In the genomic region with DNA sequence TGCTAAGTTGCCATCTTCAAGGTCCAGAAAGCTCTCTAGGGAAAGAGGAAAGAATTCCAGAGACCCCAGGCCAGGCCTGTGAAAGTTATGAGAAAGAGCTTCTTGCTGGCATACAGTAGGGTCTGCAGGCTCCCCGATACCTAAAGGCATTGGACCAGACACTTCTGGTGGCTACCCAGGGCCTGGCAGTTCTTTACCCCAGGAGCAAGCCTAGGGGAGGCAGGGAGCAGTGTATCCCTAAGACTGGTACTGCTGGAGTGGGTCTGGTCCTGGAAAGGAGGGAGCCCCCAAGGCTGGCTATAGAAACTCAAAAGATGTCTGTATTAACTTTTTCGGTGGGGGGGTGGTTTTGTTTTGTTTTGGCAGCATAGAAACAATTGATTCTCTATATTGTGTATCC, we compare ENCODE assay signal across 8 cellular contexts.
"Had no signal": no experiment of that assay in that cellular context is flagged by ENCODE, and none has a peak within 500 bp of the region (broad histone marks: within the 10 kb centered on the region; RNA-seq: fewer than 3 reads in every experiment).

No MANE protein-coding gene starts in this region.

- DNase-seq: activated CD4-positive, alpha-beta T cell treated with anti-CD3 and anti-CD28 coated beads, Interleukin-2, amount 10 ng/mL, durations not matched to agents 24 days and 14 days; activated effector memory CD4-positive, alpha-beta T cell treated with Interleukin-2 at 50 U/mL for 16 hours; activated T-cell treated with anti-CD3 and anti-CD28 coated beads for 4 hours; effector memory CD4-positive, alpha-beta T cell; kidney had no signal

- H3K9me3 Mint-ChIP-seq: activated CD4-positive, alpha-beta T cell treated with anti-CD3 and anti-CD28 coated beads, Interleukin-2, amount 10 ng/mL, durations not matched to agents 24 days and 14 days had no signal

- H3K4me3 ChIP-seq: coronary artery had no signal

- H3K27me3 Mint-ChIP-seq: activated CD4-positive, alpha-beta T cell treated with anti-CD3 and anti-CD28 coated beads, Interleukin-2, amount 10 ng/mL, durations not matched to agents 24 days and 14 days had no signal

- FAIRE-seq: astrocyte, frontal cortex, kidney had no signal

- H3K4me3 Mint-ChIP-seq: activated CD4-positive, alpha-beta T cell treated with anti-CD3 and anti-CD28 coated beads, Interleukin-2, amount 10 ng/mL, durations not matched to agents 24 days and 14 days had no signal
